ENCODE assay signal across 1 cellular context in the genomic region with DNA sequence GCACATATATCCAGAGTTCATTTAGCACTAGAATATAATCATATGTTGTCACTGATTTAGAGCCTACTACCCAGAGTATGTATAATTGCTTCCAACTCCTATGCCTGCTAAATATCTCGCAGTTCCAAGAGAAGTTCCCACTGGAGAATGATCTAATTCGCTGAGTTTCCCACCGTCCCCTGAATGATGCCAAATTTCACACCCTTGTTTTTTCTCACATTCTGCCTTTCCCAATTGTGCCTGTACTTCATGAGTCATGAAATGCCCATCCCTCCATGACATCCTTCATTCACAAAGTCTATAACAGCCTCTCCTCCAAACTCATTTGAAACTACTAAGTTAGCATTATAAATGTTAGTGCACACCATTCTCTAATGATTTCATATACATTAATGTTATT.
TF ChIP-seq lines count a peak whose summit lies in the region.

No MANE protein-coding gene starts in this region.

TF ChIP-seq in WTC11, 78 proteins besides CTCF, POLR2A, EP300 and RAD21:
- TF ChIP-seq ELF4 (CRISPR knock-in tag; IDR thresholded peaks at IDR 0.05; ENCODE audit: low read depth) = no peak
- TF ChIP-seq CREM (CRISPR knock-in tag; IDR thresholded peaks at IDR 0.05) = no peak
- TF ChIP-seq FOXP1 (CRISPR knock-in tag; IDR thresholded peaks at IDR 0.05; ENCODE audit: borderline replicate concordance) = no peak
- TF ChIP-seq, protein P1, sequence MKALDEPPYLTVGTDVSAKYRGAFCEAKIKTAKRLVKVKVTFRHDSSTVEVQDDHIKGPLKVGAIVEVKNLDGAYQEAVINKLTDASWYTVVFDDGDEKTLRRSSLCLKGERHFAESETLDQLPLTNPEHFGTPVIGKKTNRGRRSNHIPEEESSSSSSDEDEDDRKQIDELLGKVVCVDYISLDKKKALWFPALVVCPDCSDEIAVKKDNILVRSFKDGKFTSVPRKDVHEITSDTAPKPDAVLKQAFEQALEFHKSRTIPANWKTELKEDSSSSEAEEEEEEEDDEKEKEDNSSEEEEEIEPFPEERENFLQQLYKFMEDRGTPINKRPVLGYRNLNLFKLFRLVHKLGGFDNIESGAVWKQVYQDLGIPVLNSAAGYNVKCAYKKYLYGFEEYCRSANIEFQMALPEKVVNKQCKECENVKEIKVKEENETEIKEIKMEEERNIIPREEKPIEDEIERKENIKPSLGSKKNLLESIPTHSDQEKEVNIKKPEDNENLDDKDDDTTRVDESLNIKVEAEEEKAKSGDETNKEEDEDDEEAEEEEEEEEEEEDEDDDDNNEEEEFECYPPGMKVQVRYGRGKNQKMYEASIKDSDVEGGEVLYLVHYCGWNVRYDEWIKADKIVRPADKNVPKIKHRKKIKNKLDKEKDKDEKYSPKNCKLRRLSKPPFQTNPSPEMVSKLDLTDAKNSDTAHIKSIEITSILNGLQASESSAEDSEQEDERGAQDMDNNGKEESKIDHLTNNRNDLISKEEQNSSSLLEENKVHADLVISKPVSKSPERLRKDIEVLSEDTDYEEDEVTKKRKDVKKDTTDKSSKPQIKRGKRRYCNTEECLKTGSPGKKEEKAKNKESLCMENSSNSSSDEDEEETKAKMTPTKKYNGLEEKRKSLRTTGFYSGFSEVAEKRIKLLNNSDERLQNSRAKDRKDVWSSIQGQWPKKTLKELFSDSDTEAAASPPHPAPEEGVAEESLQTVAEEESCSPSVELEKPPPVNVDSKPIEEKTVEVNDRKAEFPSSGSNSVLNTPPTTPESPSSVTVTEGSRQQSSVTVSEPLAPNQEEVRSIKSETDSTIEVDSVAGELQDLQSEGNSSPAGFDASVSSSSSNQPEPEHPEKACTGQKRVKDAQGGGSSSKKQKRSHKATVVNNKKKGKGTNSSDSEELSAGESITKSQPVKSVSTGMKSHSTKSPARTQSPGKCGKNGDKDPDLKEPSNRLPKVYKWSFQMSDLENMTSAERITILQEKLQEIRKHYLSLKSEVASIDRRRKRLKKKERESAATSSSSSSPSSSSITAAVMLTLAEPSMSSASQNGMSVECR (CRISPR knock-in tag; IDR thresholded peaks at IDR 0.05; ENCODE audit: borderline replicate concordance) = no peak
- TF ChIP-seq, protein P2, sequence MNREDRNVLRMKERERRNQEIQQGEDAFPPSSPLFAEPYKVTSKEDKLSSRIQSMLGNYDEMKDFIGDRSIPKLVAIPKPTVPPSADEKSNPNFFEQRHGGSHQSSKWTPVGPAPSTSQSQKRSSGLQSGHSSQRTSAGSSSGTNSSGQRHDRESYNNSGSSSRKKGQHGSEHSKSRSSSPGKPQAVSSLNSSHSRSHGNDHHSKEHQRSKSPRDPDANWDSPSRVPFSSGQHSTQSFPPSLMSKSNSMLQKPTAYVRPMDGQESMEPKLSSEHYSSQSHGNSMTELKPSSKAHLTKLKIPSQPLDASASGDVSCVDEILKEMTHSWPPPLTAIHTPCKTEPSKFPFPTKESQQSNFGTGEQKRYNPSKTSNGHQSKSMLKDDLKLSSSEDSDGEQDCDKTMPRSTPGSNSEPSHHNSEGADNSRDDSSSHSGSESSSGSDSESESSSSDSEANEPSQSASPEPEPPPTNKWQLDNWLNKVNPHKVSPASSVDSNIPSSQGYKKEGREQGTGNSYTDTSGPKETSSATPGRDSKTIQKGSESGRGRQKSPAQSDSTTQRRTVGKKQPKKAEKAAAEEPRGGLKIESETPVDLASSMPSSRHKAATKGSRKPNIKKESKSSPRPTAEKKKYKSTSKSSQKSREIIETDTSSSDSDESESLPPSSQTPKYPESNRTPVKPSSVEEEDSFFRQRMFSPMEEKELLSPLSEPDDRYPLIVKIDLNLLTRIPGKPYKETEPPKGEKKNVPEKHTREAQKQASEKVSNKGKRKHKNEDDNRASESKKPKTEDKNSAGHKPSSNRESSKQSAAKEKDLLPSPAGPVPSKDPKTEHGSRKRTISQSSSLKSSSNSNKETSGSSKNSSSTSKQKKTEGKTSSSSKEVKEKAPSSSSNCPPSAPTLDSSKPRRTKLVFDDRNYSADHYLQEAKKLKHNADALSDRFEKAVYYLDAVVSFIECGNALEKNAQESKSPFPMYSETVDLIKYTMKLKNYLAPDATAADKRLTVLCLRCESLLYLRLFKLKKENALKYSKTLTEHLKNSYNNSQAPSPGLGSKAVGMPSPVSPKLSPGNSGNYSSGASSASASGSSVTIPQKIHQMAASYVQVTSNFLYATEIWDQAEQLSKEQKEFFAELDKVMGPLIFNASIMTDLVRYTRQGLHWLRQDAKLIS (CRISPR knock-in tag; IDR thresholded peaks at IDR 0.05; ENCODE audit: borderline replicate concordance) = no peak
- TF ChIP-seq CREB1 (CRISPR knock-in tag; IDR thresholded peaks at IDR 0.05) = no peak
- no peak for TF ChIP-seq MXD4 (CRISPR knock-in tag; IDR thresholded peaks at IDR 0.05; ENCODE audit: borderline replicate concordance)
- TF ChIP-seq, protein P3, sequence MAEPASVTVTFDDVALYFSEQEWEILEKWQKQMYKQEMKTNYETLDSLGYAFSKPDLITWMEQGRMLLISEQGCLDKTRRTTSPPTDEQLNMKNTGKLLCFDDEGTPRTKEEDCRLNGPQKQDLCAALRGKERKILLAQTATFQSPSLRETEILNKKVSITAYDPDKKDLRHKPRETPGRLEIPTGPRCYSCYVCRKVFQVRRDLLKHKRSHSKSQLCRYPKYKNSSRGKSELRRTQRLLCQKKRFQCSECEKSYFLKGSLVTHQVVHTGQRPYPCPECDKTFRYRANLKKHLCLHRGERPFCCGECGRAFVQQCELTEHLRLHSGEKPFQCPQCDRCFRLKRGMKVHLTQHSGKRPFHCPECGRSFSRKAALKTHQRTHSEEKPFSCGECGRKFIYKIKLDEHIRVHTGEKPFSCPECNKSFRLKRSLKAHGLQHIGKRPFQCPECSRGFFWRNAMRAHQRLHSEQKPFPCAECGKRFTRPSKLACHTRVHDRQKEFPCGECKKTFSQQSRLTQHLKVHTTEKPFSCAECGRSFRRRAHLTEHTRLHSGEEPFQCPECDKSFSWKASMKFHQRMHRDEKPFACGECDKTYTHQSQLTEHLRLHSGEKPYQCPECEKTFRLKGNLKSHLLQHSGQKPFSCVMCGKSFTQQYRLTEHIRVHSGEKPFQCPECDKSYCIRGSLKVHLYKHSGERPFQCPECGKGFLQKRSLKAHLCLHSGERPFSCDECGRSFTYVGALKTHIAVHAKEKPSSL (CRISPR knock-in tag; conservative IDR thresholded peaks at IDR 0.05) = no peak
